ENCODE assay signal across 20 cellular contexts in genomic region chr13:32214073-32214472, GRCh38.
"Had no signal": no experiment of that assay in that cellular context is flagged by ENCODE, and none has a peak within 500 bp of the region (broad histone marks: within the 10 kb centered on the region; RNA-seq: fewer than 3 reads in every experiment).

No MANE protein-coding gene starts in this region.

- DNase-seq: colonic mucosa; effector CD4-positive, alpha-beta T cell; endodermal cell; erythroblast; gastrocnemius medialis; heart right ventricle; hypothalamus; kidney glomerular epithelial cell; mesendoderm; natural killer cell; posterior cingulate gyrus; sigmoid colon; stimulated activated CD4-positive, alpha-beta T cell treated with anti-CD3 and anti-CD28 coated beads, Interleukin-12 subunit alpha, Interleukin-12 subunit beta, amount 100 ng/mL, for 4 hours; stimulated activated naive CD4-positive, alpha-beta T cell; stomach; substantia nigra; transverse colon had no signal

- H3K27ac Mint-ChIP-seq: endodermal cell, natural killer cell had no signal

- H3K4me1 Mint-ChIP-seq: natural killer cell, neural crest cell had no signal

- H3K4me3 Mint-ChIP-seq: endodermal cell, natural killer cell, neural crest cell had no signal

- H3K9me3 Mint-ChIP-seq: natural killer cell, neural crest cell had no signal

- H3K36me3 ChIP-seq: colonic mucosa, thoracic aorta, transverse colon had no signal

- H3K27ac ChIP-seq: colonic mucosa, gastrocnemius medialis, stomach, thoracic aorta, transverse colon had no signal

- H3K4me1 ChIP-seq: colonic mucosa, stomach had no signal

- H3K9me3 ChIP-seq: colonic mucosa, gastrocnemius medialis, heart right ventricle, sigmoid colon, stomach, thoracic aorta, transverse colon had no signal

- H3K4me3 ChIP-seq: colonic mucosa, gastrocnemius medialis, heart right ventricle, sigmoid colon, skin epidermis, stomach, thoracic aorta, transverse colon had no signal

- H3K27me3 ChIP-seq: colonic mucosa, gastrocnemius medialis, heart right ventricle, sigmoid colon, stomach, transverse colon had no signal
